15 cellular contexts compared by ENCODE assay signal in genomic region chr2:170660406-170660805, GRCh38.
DNase-seq lines count a peak whose midpoint lies in the region; TF ChIP-seq lines count a peak whose summit lies in the region.
"Had no signal": no experiment of that assay in that cellular context is flagged by ENCODE, and none has a peak within 500 bp of the region (broad histone marks: within the 10 kb centered on the region; RNA-seq: fewer than 3 reads in every experiment).

No MANE protein-coding gene starts in this region.

- DNase-seq in NCI-H1092 treated with DMSO at 0.1 percent for 48 hours (lab: John Stamatoyannopoulos, UW) (peak; percentile 11), NCI-H1092 (lab: John Stamatoyannopoulos, UW) (no peak), NCI-H446 (lab: John Stamatoyannopoulos, UW) (peak; percentile 38 to 84), fibroblast of peridontal ligament (ENCODE audit: extremely low read depth) (peak; percentile 13), retinal pigment epithelial cell (ENCODE audit: low read depth) (peak; percentile 27), GM20000 (ENCODE audit: low spot score) (no peak), AG08395 (ENCODE audit: low spot score) (no peak)
- DNase-seq in stimulated activated CD4-positive, alpha-beta T cell treated with anti-CD3 and anti-CD28 coated beads, Interleukin-2, amount 100 ng/mL, for 24 hours, result no peak
- DNase-seq: activated naive CD4-positive, alpha-beta T cell treated with Interleukin-2 at 50 U/mL for 16 hours; CD4-positive, alpha-beta memory T cell; H7; NCI-H1930; SK-N-SH had no signal

- TF ChIP-seq CTCF in retinal pigment epithelial cell (conservative IDR thresholded peaks at IDR 0.05; ENCODE audit: low read depth, low read length) (no peak), GM20000 (IDR thresholded peaks at IDR 0.05; ENCODE audit: extremely low read depth, missing control alignments) (no peak)

- no peak overlapping the region for H3K4me3 ChIP-seq in retinal pigment epithelial cell (ENCODE audit: low read length)
- H3K4me3 ChIP-seq: hepatocyte, lung had no signal

Comparison
In these comparisons a context has a peak if more than half of its experiments do, and no peak if none do; other contexts are left out.
1. DNase-seq: peak in NCI-H1092 treated with DMSO at 0.1 percent for 48 hours (single experiment), NCI-H446 (2 of 2), fibroblast of peridontal ligament (single experiment) and retinal pigment epithelial cell (single experiment); none in NCI-H1092 (single experiment), GM20000 (single experiment), stimulated activated CD4-positive, alpha-beta T cell treated with anti-CD3 and anti-CD28 coated beads, Interleukin-2, amount 100 ng/mL, for 24 hours (0 of 2) and AG08395 (single experiment).